In genomic region chr10:79249156-79250121, GRCh38 we compare ENCODE assay signal across 8 cellular contexts.
DNase-seq lines count a peak whose midpoint lies in the region; ATAC-seq, FAIRE-seq and TF ChIP-seq lines count a peak whose summit lies in the region.

No MANE protein-coding gene starts in this region.

- peak; percentile 62 for TF ChIP-seq POLR2A in GM12878 (IDR thresholded peaks at IDR 0.05; ENCODE audit: low read depth, low read length)

- peaks cover 4% of the 10 kb centered on the region; the same call in 1 of the 2 replicates for H4K20me1 ChIP-seq in GM12878 (ENCODE audit: control insufficient read depth, insufficient read depth)

- no peaks in the 10 kb centered on the region for H3K9me3 ChIP-seq in GM12878 (replicated peaks; ENCODE audit: control insufficient read depth, insufficient read depth, low read length)

- peaks cover 0 to 9% of the 10 kb centered on the region in 2 experiments; a peak in 2 of 4 replicates for H3K36me3 ChIP-seq in GM12878 (ENCODE audit: control insufficient read depth in 2 of 2, insufficient read depth in 2 of 2, low read length in 1 of 2)

- peaks cover 91% of the 10 kb centered on the region for H3K4me1 ChIP-seq in GM12878 (ENCODE audit: control insufficient read depth, insufficient read depth, low read length)

- peak overlapping the region; percentile 93 for H3K9ac ChIP-seq in GM12878 (ENCODE audit: control insufficient read depth, insufficient read depth, low read length)

- H3K79me2 ChIP-seq in GM12878 (ENCODE audit: control insufficient read depth, insufficient read depth, low read length) = peaks cover 100% of the 10 kb centered on the region

- POLR2A ChIA-PET in GM12878 (lab: Charles Lee) = interaction anchor here (0.5 to 12.4 kb wide), 5 partner anchors 8 to 69 kb away, joined by 3 to 100 read pairs (median 6); no protein-coding TSS in a partner anchor

- RAD21 ChIA-PET in GM12878 (lab: Charles Lee; ENCODE audit: unreplicated experiment) = interaction anchor here (0.7 to 11.1 kb wide), 10 partner anchors 14 to 98 kb away, joined by 3 to 165 read pairs (median 4); partner anchors contain the start of gene PPIF

- ATAC-seq in activated naive CD4-positive, alpha-beta T cell treated with anti-CD3 and anti-CD28 coated beads, Interleukin-2, amount 50 U/mL, for 72 hours = peak; percentile 76 to 90
- ATAC-seq in HG03060 (IDR thresholded peaks at IDR 0.05; ENCODE audit: low read depth, unreplicated experiment) = peak; percentile 55
- ATAC-seq in GM12878 = peak; percentile 54

- in situ Hi-C loops in GM12878 (cut with MboI) = no loop called here

- 7% methylated on average over 20 of the region's 20 CpGs for WGBS in GM12878 (ENCODE audit: insufficient coverage, insufficient replicate concordance, low lambda C conversion rate, missing lambda C conversion rate)

- H3K9me3 Mint-ChIP-seq in activated naive CD4-positive, alpha-beta T cell treated with anti-CD3 and anti-CD28 coated beads, Interleukin-2, amount 50 U/mL, for 72 hours = no peaks in the 10 kb centered on the region

- H3K4me3 ChIP-seq in GM12878 = peak overlapping the region; percentile 80

- peak; percentile 86 for FAIRE-seq in GM12878 (lab: Jason Lieb, UNC)

- intact Hi-C loops in GM12878 (cut with micrococcal nuclease; ENCODE audit: unreplicated experiment) = loop anchor here (1.0 to 2.0 kb wide), 3 partner anchors 17 to 67 kb away; no protein-coding TSS in a partner anchor

- no peak overlapping the region for H2AFZ ChIP-seq in GM12878 (ENCODE audit: control insufficient read depth, low read depth, low read length)

- peak overlapping the region; percentile 96 for H3K4me2 ChIP-seq in GM12878 (ENCODE audit: control insufficient read depth, insufficient read depth)

- no peak for TF ChIP-seq EP300 in GM12878 (IDR thresholded peaks at IDR 0.05; ENCODE audit: borderline replicate concordance in 1 of 2, control insufficient read depth in 1 of 2, low read depth in 2 of 2, low read length in 2 of 2)

- no TSS peak for BruUV-seq in GM12878 (replicated peaks; lab: Mats Ljungman, UMichigan)

- DNase-seq in activated naive CD4-positive, alpha-beta T cell treated with anti-CD3 and anti-CD28 coated beads, Interleukin-2, amount 50 U/mL, for 72 hours (ENCODE audit: low spot score in 2 of 2) = peak in 1 of 2 donors; percentile 33
- DNase-seq in activated naive CD4-positive, alpha-beta T cell treated with anti-CD3 and anti-CD28 coated beads, Interleukin-2, amount 50 U/mL, for 16 hours = no peak
- DNase-seq in GM12878 (ENCODE audit: low read depth, low spot score) (peak; percentile 74), substantia nigra (lab: John Stamatoyannopoulos, UW) (no peak), amygdala (lab: John Stamatoyannopoulos, UW) (no peak), NCI-H1930 (lab: John Stamatoyannopoulos, UW) (no peak)
- no peak for DNase-seq in activated CD8-positive, alpha-beta memory T cell treated with anti-CD3 and anti-CD28 coated beads for 24 hours

- peak overlapping the region; percentile 75 to 86 for H3K27ac Mint-ChIP-seq in activated naive CD4-positive, alpha-beta T cell treated with anti-CD3 and anti-CD28 coated beads, Interleukin-2, amount 50 U/mL, for 72 hours

- no peak for TF ChIP-seq CTCF in GM12878 (IDR thresholded peaks at IDR 0.05 in 2 of 3, conservative IDR thresholded peaks at IDR 0.05 in 1 of 3; ENCODE audit: control insufficient read depth in 2 of 3, extremely low read depth in 1 of 3, insufficient read depth in 1 of 3, low read depth in 3 of 3, low read length in 3 of 3)

- H3K27me3 ChIP-seq in GM12878 (replicated peaks in 1 of 2; ENCODE audit: control insufficient read depth in 2 of 2, insufficient read depth in 2 of 2, low read length in 1 of 2) = no peaks in the 10 kb centered on the region

- CTCF ChIA-PET in GM12878 (lab: Yijun Ruan, JAX) = interaction anchor here (0.7 to 8.5 kb wide), 9 partner anchors 17 to 110 kb away, joined by 3 to 67 read pairs (median 5); no protein-coding TSS in a partner anchor

- peak overlapping the region; percentile 92 for H3K27ac ChIP-seq in GM12878 (ENCODE audit: control insufficient read depth, insufficient read depth)
- peak overlapping the region; percentile 94 for H3K27ac ChIP-seq in substantia nigra (ENCODE audit: low read depth, low read length, poor library complexity, severe bottlenecking)

- SMC1A ChIA-PET in GM12878 (lab: Charles Lee; ENCODE audit: uncharacterized antibody, unreplicated experiment) = interaction anchor here (0.9 to 9.5 kb wide), 10 partner anchors 8 to 108 kb away, joined by 3 to 115 read pairs (median 4); no protein-coding TSS in a partner anchor

- H3K36me3 Mint-ChIP-seq in activated naive CD4-positive, alpha-beta T cell treated with anti-CD3 and anti-CD28 coated beads, Interleukin-2, amount 50 U/mL, for 72 hours = peaks cover 0 to 9% of the 10 kb centered on the region in 2 donors

- no peak for TF ChIP-seq RAD21 in GM12878 (IDR thresholded peaks at IDR 0.05; ENCODE audit: insufficient read depth, low read depth, low read length)

TF ChIP-seq in GM12878, 131 proteins besides CTCF, POLR2A, EP300 and RAD21 (continues in another document):
- TF ChIP-seq NR2F1 (conservative IDR thresholded peaks at IDR 0.05) = peak; percentile 83
- no peak for TF ChIP-seq MAX (IDR thresholded peaks at IDR 0.05; ENCODE audit: low read depth, low read length)
- peak in 1 of 2 experiments; percentile 38; a peak in 1 of 4 replicates for TF ChIP-seq SRF (IDR thresholded peaks at IDR 0.05; ENCODE audit: low read depth in 2 of 2, low read length in 2 of 2)
- TF ChIP-seq, protein P1, sequence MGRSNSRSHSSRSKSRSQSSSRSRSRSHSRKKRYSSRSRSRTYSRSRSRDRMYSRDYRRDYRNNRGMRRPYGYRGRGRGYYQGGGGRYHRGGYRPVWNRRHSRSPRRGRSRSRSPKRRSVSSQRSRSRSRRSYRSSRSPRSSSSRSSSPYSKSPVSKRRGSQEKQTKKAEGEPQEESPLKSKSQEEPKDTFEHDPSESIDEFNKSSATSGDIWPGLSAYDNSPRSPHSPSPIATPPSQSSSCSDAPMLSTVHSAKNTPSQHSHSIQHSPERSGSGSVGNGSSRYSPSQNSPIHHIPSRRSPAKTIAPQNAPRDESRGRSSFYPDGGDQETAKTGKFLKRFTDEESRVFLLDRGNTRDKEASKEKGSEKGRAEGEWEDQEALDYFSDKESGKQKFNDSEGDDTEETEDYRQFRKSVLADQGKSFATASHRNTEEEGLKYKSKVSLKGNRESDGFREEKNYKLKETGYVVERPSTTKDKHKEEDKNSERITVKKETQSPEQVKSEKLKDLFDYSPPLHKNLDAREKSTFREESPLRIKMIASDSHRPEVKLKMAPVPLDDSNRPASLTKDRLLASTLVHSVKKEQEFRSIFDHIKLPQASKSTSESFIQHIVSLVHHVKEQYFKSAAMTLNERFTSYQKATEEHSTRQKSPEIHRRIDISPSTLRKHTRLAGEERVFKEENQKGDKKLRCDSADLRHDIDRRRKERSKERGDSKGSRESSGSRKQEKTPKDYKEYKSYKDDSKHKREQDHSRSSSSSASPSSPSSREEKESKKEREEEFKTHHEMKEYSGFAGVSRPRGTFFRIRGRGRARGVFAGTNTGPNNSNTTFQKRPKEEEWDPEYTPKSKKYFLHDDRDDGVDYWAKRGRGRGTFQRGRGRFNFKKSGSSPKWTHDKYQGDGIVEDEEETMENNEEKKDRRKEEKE (IDR thresholded peaks at IDR 0.05) = no peak
- peak; percentile 57; the same call in 1 of the 2 replicates for TF ChIP-seq SMARCA5 (IDR thresholded peaks at IDR 0.05)
- TF ChIP-seq POU2F2 (IDR thresholded peaks at IDR 0.05; ENCODE audit: borderline replicate concordance, low read depth, low read length) = peak; percentile 88
- peak; percentile 96 for TF ChIP-seq SPI1 (IDR thresholded peaks at IDR 0.05; ENCODE audit: borderline replicate concordance, insufficient read depth, low read depth, low read length)
- TF ChIP-seq CHD1 (IDR thresholded peaks at IDR 0.05; ENCODE audit: low read depth, low read length) = no peak
- no peak for TF ChIP-seq ZSCAN29 (IDR thresholded peaks at IDR 0.05)
- no peak for TF ChIP-seq NFXL1 (IDR thresholded peaks at IDR 0.05; ENCODE audit: borderline replicate concordance)
- TF ChIP-seq TAF1 (IDR thresholded peaks at IDR 0.05; ENCODE audit: borderline replicate concordance, low read depth, low read length) = peak; percentile 46; the same call in 1 of the 2 replicates
- TF ChIP-seq IKZF1 (conservative IDR thresholded peaks at IDR 0.05) = peak; percentile 49; the same call in 1 of the 2 replicates
- TF ChIP-seq E4F1 (IDR thresholded peaks at IDR 0.05; ENCODE audit: borderline replicate concordance, partially characterized antibody) = no peak
- TF ChIP-seq SREBF1 (IDR thresholded peaks at IDR 0.05; ENCODE audit: low read length) = peak; percentile 51; the same call in 1 of the 2 replicates
- peak; percentile 35; the same call in 1 of the 2 replicates for TF ChIP-seq HDGF (IDR thresholded peaks at IDR 0.05)
- peak; percentile 66; the same call in 1 of the 2 replicates for TF ChIP-seq POLR2AphosphoS5 (IDR thresholded peaks at IDR 0.05; ENCODE audit: low read length)
- no peak for TF ChIP-seq CHD4 (IDR thresholded peaks at IDR 0.05)
- peak; percentile 52; the same call in 1 of the 2 replicates for TF ChIP-seq CREM (IDR thresholded peaks at IDR 0.05; ENCODE audit: low read depth)
- TF ChIP-seq KLF5 (IDR thresholded peaks at IDR 0.05; ENCODE audit: partially characterized antibody) = no peak
- no peak for TF ChIP-seq RELA (IDR thresholded peaks at IDR 0.05; ENCODE audit: borderline replicate concordance, partially characterized antibody)
